In the genomic region with DNA sequence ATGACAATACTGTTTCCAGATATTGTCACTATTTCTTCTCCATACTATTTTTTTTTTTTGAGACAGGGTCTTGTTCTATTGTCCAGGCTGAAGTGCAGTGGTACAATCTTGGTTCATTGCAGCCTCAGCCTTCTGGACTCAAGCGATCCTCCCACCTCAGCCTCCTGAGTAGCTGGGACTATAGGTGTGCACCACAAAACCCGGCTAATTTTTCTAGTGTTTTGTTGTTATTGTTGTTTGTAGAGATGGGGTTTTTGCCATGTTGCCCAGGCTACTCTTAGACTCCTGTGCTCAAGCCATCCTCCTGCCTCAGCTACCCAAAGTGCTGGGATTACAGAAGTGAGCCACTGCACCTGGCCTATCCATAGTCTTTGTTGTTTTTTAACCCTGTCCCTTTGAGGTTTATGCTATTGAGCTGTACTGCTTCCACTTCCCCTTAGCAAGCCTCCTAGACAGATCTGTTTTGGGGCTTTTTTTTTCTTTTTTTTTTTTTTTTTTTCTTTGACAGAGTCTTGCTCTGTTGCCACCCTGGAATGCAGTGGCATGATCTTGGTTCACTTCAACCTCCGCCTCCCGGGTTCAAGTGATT, we compare ENCODE assay signal across 11 cellular contexts. TPM values are rescaled to one million over a fixed set of nuclear protein-coding genes. Genes with fewer than 3 reads are reported as not detected.
A peak's percentile ranks its signal among the peaks of the same experiment; 100 is the strongest.
DNase-seq lines count a peak whose midpoint lies in the region; ATAC-seq and TF ChIP-seq lines count a peak whose summit lies in the region.
"Had no signal": no experiment of that assay in that cellular context is flagged by ENCODE, and none has a peak within 500 bp of the region (broad histone marks: within the 10 kb centered on the region; RNA-seq: fewer than 3 reads in every experiment).

No MANE protein-coding gene starts in this region.

- no peak for DNase-seq in activated CD8-positive, alpha-beta T cell treated with anti-CD3 and anti-CD28 coated beads, Interleukin-2, amount 10 ng/mL, durations not matched to agents 7 days and 5 days
- DNase-seq in activated CD8-positive, alpha-beta T cell treated with anti-CD3 and anti-CD28 coated beads for 36 hours: no peak
- DNase-seq in RPMI8226 (peak; percentile 50), 8988T (no peak)
- DNase-seq in stimulated activated effector memory CD8-positive, alpha-beta T cell treated with anti-CD3 and anti-CD28 coated beads, Interleukin-12 subunit alpha, Interleukin-12 subunit beta, amount 100 ng/mL, for 72 hours (ENCODE audit: low spot score in 2 of 2): no peak
- DNase-seq: activated CD4-positive, alpha-beta T cell treated with anti-CD3 and anti-CD28 coated beads for 48 hours had no signal

- H3K36me3 ChIP-seq in HEK293 (ENCODE audit: control insufficient read depth in 2 of 2, insufficient read depth in 1 of 2, low read length in 2 of 2): peaks cover 0 to 5% of the 10 kb centered on the region in 2 experiments; a peak in 1 of 3 replicates

- peak overlapping the region; percentile 61 for H3K27ac Mint-ChIP-seq in activated CD8-positive, alpha-beta T cell treated with anti-CD3 and anti-CD28 coated beads, Interleukin-2, amount 10 ng/mL, durations not matched to agents 7 days and 5 days
- H3K27ac Mint-ChIP-seq in activated CD8-positive, alpha-beta T cell treated with anti-CD3 and anti-CD28 coated beads for 36 hours: no peak overlapping the region
- H3K27ac Mint-ChIP-seq in stimulated activated effector memory CD8-positive, alpha-beta T cell treated with anti-CD3 and anti-CD28 coated beads, Interleukin-12 subunit alpha, Interleukin-12 subunit beta, amount 100 ng/mL, for 72 hours: peak overlapping the region; percentile 85

- H3K4me3 Mint-ChIP-seq in activated CD8-positive, alpha-beta T cell treated with anti-CD3 and anti-CD28 coated beads, Interleukin-2, amount 10 ng/mL, durations not matched to agents 7 days and 5 days: no peak overlapping the region
- H3K4me3 Mint-ChIP-seq in activated CD8-positive, alpha-beta T cell treated with anti-CD3 and anti-CD28 coated beads for 36 hours: no peak overlapping the region
- no peak overlapping the region for H3K4me3 Mint-ChIP-seq in stimulated activated effector memory CD8-positive, alpha-beta T cell treated with anti-CD3 and anti-CD28 coated beads, Interleukin-12 subunit alpha, Interleukin-12 subunit beta, amount 100 ng/mL, for 72 hours

- H3K36me3 Mint-ChIP-seq in activated CD8-positive, alpha-beta T cell treated with anti-CD3 and anti-CD28 coated beads, Interleukin-2, amount 10 ng/mL, durations not matched to agents 7 days and 5 days (ENCODE audit: low read depth): no peaks in the 10 kb centered on the region
- H3K36me3 Mint-ChIP-seq in activated CD8-positive, alpha-beta T cell treated with anti-CD3 and anti-CD28 coated beads for 36 hours (ENCODE audit: low read depth): peaks cover 1% of the 10 kb centered on the region
- H3K36me3 Mint-ChIP-seq in stimulated activated effector memory CD8-positive, alpha-beta T cell treated with anti-CD3 and anti-CD28 coated beads, Interleukin-12 subunit alpha, Interleukin-12 subunit beta, amount 100 ng/mL, for 72 hours: peaks cover 14% of the 10 kb centered on the region

- intact Hi-C loops in activated CD8-positive, alpha-beta T cell treated with anti-CD3 and anti-CD28 coated beads for 36 hours (cut with micrococcal nuclease): no loop called here

- no peak overlapping the region for H3K27ac ChIP-seq in HEK293 (ENCODE audit: extremely low read depth, low read depth, low read length)
- H3K27ac ChIP-seq: parathyroid adenoma had no signal

- CTCF ChIA-PET in activated CD8-positive, alpha-beta T cell treated with anti-CD3 and anti-CD28 coated beads, Interleukin-2, amount 10 ng/mL, durations not matched to agents 7 days and 5 days (lab: Charles Lee): interaction anchor here (0.8 to 1.8 kb wide), 3 partner anchors 11 to 371 kb away, joined by 3 to 6 read pairs (median 4); no protein-coding TSS in a partner anchor
- CTCF ChIA-PET in activated CD8-positive, alpha-beta T cell treated with anti-CD3 and anti-CD28 coated beads for 36 hours (lab: Charles Lee): interaction anchor here (0.7 to 3.1 kb wide), 2 partner anchors 19 to 23 kb away, joined by 3 to 45 read pairs; no protein-coding TSS in a partner anchor
- CTCF ChIA-PET in HEK293 (lab: Yijun Ruan, JAX): interaction anchor here (0.6 to 3.7 kb wide), 11 partner anchors 9 to 618 kb away, joined by 3 to 58 read pairs (median 4); a partner anchor contains a TSS

- H3K4me1 ChIP-seq in HEK293 (ENCODE audit: control insufficient read depth, insufficient read depth, low read length): 0 out of 2 replicates have a peak, but pooled peaks cover 2% of the 10 kb centered on the region
- H3K4me1 ChIP-seq: parathyroid adenoma had no signal

- ATAC-seq in activated CD8-positive, alpha-beta T cell treated with anti-CD3 and anti-CD28 coated beads, Interleukin-2, amount 10 ng/mL, durations not matched to agents 7 days and 5 days: peak; percentile 68
- ATAC-seq in activated CD8-positive, alpha-beta T cell treated with anti-CD3 and anti-CD28 coated beads for 36 hours: no peak
- ATAC-seq in stimulated activated effector memory CD8-positive, alpha-beta T cell treated with anti-CD3 and anti-CD28 coated beads, Interleukin-12 subunit alpha, Interleukin-12 subunit beta, amount 100 ng/mL, for 72 hours: no peak
- ATAC-seq in HG02610 (IDR thresholded peaks at IDR 0.05; ENCODE audit: unreplicated experiment) (no peak), GM18873 (IDR thresholded peaks at IDR 0.05; ENCODE audit: low FRiP score, unreplicated experiment) (no peak)

- POLR2A ChIA-PET in activated CD8-positive, alpha-beta T cell treated with anti-CD3 and anti-CD28 coated beads, Interleukin-2, amount 10 ng/mL, durations not matched to agents 7 days and 5 days (lab: Charles Lee): no interaction called here
- POLR2A ChIA-PET in activated CD8-positive, alpha-beta T cell treated with anti-CD3 and anti-CD28 coated beads for 36 hours (lab: Charles Lee): no interaction called here
- POLR2A ChIA-PET in HEK293 (lab: Yijun Ruan, JAX): interaction anchor here (0.7 kb wide), 2 partner anchors 40 to 594 kb away, joined by 3 to 13 read pairs; no protein-coding TSS in a partner anchor

- no peak overlapping the region for H3K4me3 ChIP-seq in HEK293 (ENCODE audit: low read depth, low read length)

- peaks cover 15% of the 10 kb centered on the region for H3K4me1 Mint-ChIP-seq in activated CD8-positive, alpha-beta T cell treated with anti-CD3 and anti-CD28 coated beads, Interleukin-2, amount 10 ng/mL, durations not matched to agents 7 days and 5 days (ENCODE audit: low read depth)
- H3K4me1 Mint-ChIP-seq in activated CD8-positive, alpha-beta T cell treated with anti-CD3 and anti-CD28 coated beads for 36 hours (ENCODE audit: low read depth): peaks cover 14% of the 10 kb centered on the region
- peaks cover 15% of the 10 kb centered on the region for H3K4me1 Mint-ChIP-seq in stimulated activated effector memory CD8-positive, alpha-beta T cell treated with anti-CD3 and anti-CD28 coated beads, Interleukin-12 subunit alpha, Interleukin-12 subunit beta, amount 100 ng/mL, for 72 hours

- no peaks in the 10 kb centered on the region for H3K27me3 Mint-ChIP-seq in activated CD8-positive, alpha-beta T cell treated with anti-CD3 and anti-CD28 coated beads, Interleukin-2, amount 10 ng/mL, durations not matched to agents 7 days and 5 days (ENCODE audit: low read depth)
- no peaks in the 10 kb centered on the region for H3K27me3 Mint-ChIP-seq in activated CD8-positive, alpha-beta T cell treated with anti-CD3 and anti-CD28 coated beads for 36 hours

- TF ChIP-seq CTCF in activated CD8-positive, alpha-beta T cell treated with anti-CD3 and anti-CD28 coated beads for 36 hours (IDR thresholded peaks at IDR 0.05): no peak
- no peak for TF ChIP-seq CTCF in HEK293 (tag by site-specific recombination; IDR thresholded peaks at IDR 0.05)

- H3K9me3 ChIP-seq in HEK293 (ENCODE audit: control insufficient read depth, insufficient read depth, low read depth, low read length): no peaks in the 10 kb centered on the region

- no peaks in the 10 kb centered on the region for H3K9me3 Mint-ChIP-seq in activated CD8-positive, alpha-beta T cell treated with anti-CD3 and anti-CD28 coated beads, Interleukin-2, amount 10 ng/mL, durations not matched to agents 7 days and 5 days (ENCODE audit: insufficient read depth)
- no peaks in the 10 kb centered on the region for H3K9me3 Mint-ChIP-seq in activated CD8-positive, alpha-beta T cell treated with anti-CD3 and anti-CD28 coated beads for 36 hours
- no peaks in the 10 kb centered on the region for H3K9me3 Mint-ChIP-seq in stimulated activated effector memory CD8-positive, alpha-beta T cell treated with anti-CD3 and anti-CD28 coated beads, Interleukin-12 subunit alpha, Interleukin-12 subunit beta, amount 100 ng/mL, for 72 hours

TF ChIP-seq in HEK293, 187 proteins besides CTCF, POLR2A, EP300 and RAD21:
- TF ChIP-seq, protein P1, sequence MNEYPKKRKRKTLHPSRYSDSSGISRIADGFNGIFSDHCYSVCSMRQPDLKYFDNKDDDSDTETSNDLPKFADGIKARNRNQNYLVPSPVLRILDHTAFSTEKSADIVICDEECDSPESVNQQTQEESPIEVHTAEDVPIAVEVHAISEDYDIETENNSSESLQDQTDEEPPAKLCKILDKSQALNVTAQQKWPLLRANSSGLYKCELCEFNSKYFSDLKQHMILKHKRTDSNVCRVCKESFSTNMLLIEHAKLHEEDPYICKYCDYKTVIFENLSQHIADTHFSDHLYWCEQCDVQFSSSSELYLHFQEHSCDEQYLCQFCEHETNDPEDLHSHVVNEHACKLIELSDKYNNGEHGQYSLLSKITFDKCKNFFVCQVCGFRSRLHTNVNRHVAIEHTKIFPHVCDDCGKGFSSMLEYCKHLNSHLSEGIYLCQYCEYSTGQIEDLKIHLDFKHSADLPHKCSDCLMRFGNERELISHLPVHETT (tag by site-specific recombination; IDR thresholded peaks at IDR 0.05): 0 out of 2 replicates have a peak, but pooled peaks have one; percentile 25
- TF ChIP-seq ZNF501 (tag by site-specific recombination; IDR thresholded peaks at IDR 0.05): no peak
TF ChIP-seq in HEK293: peak in this region for 1.

RNA-seq across cellular contexts. Expression of a gene that starts 27.6 kb away (rescaled TPM):
- total RNA-seq in activated CD8-positive, alpha-beta T cell treated with anti-CD3 and anti-CD28 coated beads, Interleukin-2, amount 10 ng/mL, durations not matched to agents 7 days and 5 days: 10 to 100 TPM; 16.2 to 18.4 TPM
- total RNA-seq in activated CD8-positive, alpha-beta T cell treated with anti-CD3 and anti-CD28 coated beads for 36 hours: 10 to 100 TPM; 11.3 to 12.6 TPM

RNA-seq across cellular contexts. Expression of a gene that starts 54.5 kb away (rescaled TPM):
- total RNA-seq in activated CD8-positive, alpha-beta T cell treated with anti-CD3 and anti-CD28 coated beads, Interleukin-2, amount 10 ng/mL, durations not matched to agents 7 days and 5 days: not detected
- not detected for total RNA-seq in activated CD8-positive, alpha-beta T cell treated with anti-CD3 and anti-CD28 coated beads for 36 hours
- total RNA-seq: H1 had no signal
